In genomic region chr1:237091691-237092090, GRCh38 we compare ENCODE assay signal across 26 cellular contexts. TPM values are rescaled to one million over a fixed set of nuclear protein-coding genes. Genes with fewer than 3 reads are reported as not detected.
"Had no signal": no experiment of that assay in that cellular context is flagged by ENCODE, and none has a peak within 500 bp of the region (broad histone marks: within the 10 kb centered on the region; RNA-seq: fewer than 3 reads in every experiment).

No MANE protein-coding gene starts in this region.

- H3K4me1 ChIP-seq: esophagus squamous epithelium, left lung, lower lobe of right lung, pancreas, suprapubic skin had no signal

- H3K27ac ChIP-seq: esophagus squamous epithelium, left lung, lower lobe of right lung, pancreas, suprapubic skin, transverse colon, vagina had no signal

- H3K36me3 Mint-ChIP-seq: naive thymus-derived CD8-positive, alpha-beta T cell had no signal

- H3K36me3 ChIP-seq: esophagus squamous epithelium, left lung, lower lobe of right lung, pancreas, suprapubic skin, transverse colon, vagina had no signal

- H3K9me3 ChIP-seq: esophagus squamous epithelium, left lung, lower lobe of right lung, pancreas, suprapubic skin, transverse colon, vagina had no signal

- H3K27me3 ChIP-seq: esophagus squamous epithelium, left lung, pancreas, suprapubic skin, transverse colon, vagina had no signal

- H3K4me3 Mint-ChIP-seq: effector memory CD8-positive, alpha-beta T cell; naive thymus-derived CD8-positive, alpha-beta T cell; nephron progenitor cell; stimulated activated naive CD8-positive, alpha-beta T cell treated with anti-CD3 and anti-CD28 coated beads, Interleukin-15, amount 100 ng/mL, for 72 hours had no signal

- H3K27ac Mint-ChIP-seq: effector memory CD8-positive, alpha-beta T cell; naive thymus-derived CD8-positive, alpha-beta T cell; nephron progenitor cell had no signal

- H3K9me3 Mint-ChIP-seq: effector memory CD8-positive, alpha-beta T cell; nephron progenitor cell; stimulated activated naive CD8-positive, alpha-beta T cell treated with anti-CD3 and anti-CD28 coated beads, Interleukin-15, amount 100 ng/mL, for 72 hours had no signal

- H3K4me3 ChIP-seq: esophagus squamous epithelium, left lung, lower lobe of right lung, pancreas, smooth muscle cell, suprapubic skin, transverse colon, vagina had no signal

- DNase-seq: cortex of kidney; effector memory CD8-positive, alpha-beta T cell; erythroblast; esophagus squamous epithelium; foreskin melanocyte; glutamatergic neuron; kidney; left lung; lower lobe of right lung; naive thymus-derived CD8-positive, alpha-beta T cell; nephron progenitor cell; occipital lobe; pancreas; retina; stimulated activated CD4-positive, alpha-beta T cell treated with anti-CD3 and anti-CD28 coated beads, Interleukin-12 subunit alpha, Interleukin-12 subunit beta, amount 100 ng/mL, for 4 hours; stimulated activated CD4-positive, alpha-beta T cell treated with anti-CD3 and anti-CD28 coated beads, Interleukin-1b, Interleukin-23, amount 100 ng/mL, for 48 hours; stimulated activated CD4-positive, alpha-beta T cell treated with anti-CD3 and anti-CD28 coated beads, Interleukin-4, amount 100 ng/mL, for 1 hour; stimulated activated CD8-positive, alpha-beta memory T cell treated with anti-CD3 and anti-CD28 coated beads, Interleukin-4, amount 100 ng/mL, for 48 hours; stimulated activated naive CD4-positive, alpha-beta T cell; stimulated activated naive CD8-positive, alpha-beta T cell treated with anti-CD3 and anti-CD28 coated beads, Interleukin-15, amount 100 ng/mL, for 72 hours; transverse colon had no signal

- H3K4me1 Mint-ChIP-seq: naive thymus-derived CD8-positive, alpha-beta T cell; stimulated activated naive CD8-positive, alpha-beta T cell treated with anti-CD3 and anti-CD28 coated beads, Interleukin-15, amount 100 ng/mL, for 72 hours had no signal

- ATAC-seq: effector memory CD8-positive, alpha-beta T cell; left lung; lower lobe of right lung; naive thymus-derived CD8-positive, alpha-beta T cell; pancreas; sciatic nerve; stimulated activated naive CD8-positive, alpha-beta T cell treated with anti-CD3 and anti-CD28 coated beads, Interleukin-15, amount 100 ng/mL, for 72 hours had no signal

RNA-seq across cellular contexts. Expression of gene RYR2, which starts 49.7 kb away (rescaled TPM):
- total RNA-seq: naive thymus-derived CD8-positive, alpha-beta T cell; pulmonary artery endothelial cell had no signal
- polyA plus RNA-seq: naive thymus-derived CD8-positive, alpha-beta T cell; smooth muscle cell had no signal
